Comparison of ENCODE assay signal across 12 cellular contexts in genomic region chr5:179697543-179697942, GRCh38. TPM values are rescaled to one million over a fixed set of nuclear protein-coding genes. Genes with fewer than 3 reads are reported as not detected.
DNase-seq lines count a peak whose midpoint lies in the region; ATAC-seq and TF ChIP-seq lines count a peak whose summit lies in the region.
"Not testable (repeated sequence)": the region's sequence is repeated elsewhere in the genome, so short reads cannot be mapped to it uniquely, and the experiment has no call there.
"Had no signal": no experiment of that assay in that cellular context is flagged by ENCODE, and none has a peak within 500 bp of the region (broad histone marks: within the 10 kb centered on the region; RNA-seq: fewer than 3 reads in every experiment).

No MANE protein-coding gene starts in this region.

- not testable (repeated sequence) for DNase-seq in GM06990 (ENCODE audit: extremely low read depth, insufficient read length); OCI-LY7 (ENCODE audit: low spot score); chondrocyte (ENCODE audit: low spot score); glutamatergic neuron; gastrocnemius medialis; uterus
- DNase-seq in activated T-cell treated with anti-CD3 and anti-CD28 coated beads, Interleukin-2, amount 50 U/mL, for 72 hours, result peak in 1 of 2 donors; percentile 6

- not testable (repeated sequence) for H3K27me3 ChIP-seq in GM06990 (replicated peaks; ENCODE audit: control insufficient read depth, insufficient read depth, low read length); mucosa of rectum (ENCODE audit: control insufficient read depth in 2 of 2, insufficient read depth in 2 of 2, low read length in 2 of 2); gastrocnemius medialis; uterus

- ATAC-seq in activated T-cell treated with anti-CD3 and anti-CD28 coated beads, Interleukin-2, amount 50 U/mL, for 72 hours (replicated peaks in 1 of 2); gastrocnemius medialis: not testable (repeated sequence)

- H3K36me3 ChIP-seq in GM06990 (ENCODE audit: control insufficient read depth, insufficient read depth, low read length); mucosa of rectum (ENCODE audit: control insufficient read depth in 2 of 2, insufficient read depth in 2 of 2, low read length in 2 of 2); gastrocnemius medialis; uterus: not testable (repeated sequence)
- peaks cover 34% of the 10 kb centered on the region for H3K36me3 ChIP-seq in OCI-LY7 (ENCODE audit: insufficient read depth, low read length)

- not testable (repeated sequence) for H3K27me3 Mint-ChIP-seq in activated T-cell treated with anti-CD3 and anti-CD28 coated beads, Interleukin-2, amount 50 U/mL, for 72 hours (ENCODE audit: low read depth); chondrocyte (ENCODE audit: low read depth); glutamatergic neuron (ENCODE audit: unreplicated experiment)

- BruUV-seq in OCI-LY7 (replicated peaks; lab: Mats Ljungman, UMichigan), result not testable (repeated sequence)

- H3K9ac ChIP-seq in mucosa of rectum (ENCODE audit: low read depth in 1 of 2, low read length in 2 of 2), result peak overlapping the region; percentile 84 to 86

- not testable (repeated sequence) for H3K9me3 ChIP-seq in OCI-LY7 (ENCODE audit: low read length); mucosa of rectum (ENCODE audit: control insufficient read depth in 2 of 2, low read length in 2 of 2); gastrocnemius medialis; uterus

- in situ Hi-C loops in gastrocnemius medialis (cut with MboI; ENCODE audit: low sequenced_read_pairs in 4 of 4), result not testable (repeated sequence)

- peaks cover 35% of the 10 kb centered on the region for H3K4me1 Mint-ChIP-seq in activated T-cell treated with anti-CD3 and anti-CD28 coated beads, Interleukin-2, amount 50 U/mL, for 72 hours (ENCODE audit: low read depth)
- peaks cover 33% of the 10 kb centered on the region for H3K4me1 Mint-ChIP-seq in chondrocyte (ENCODE audit: low read depth)
- peaks cover 10% of the 10 kb centered on the region for H3K4me1 Mint-ChIP-seq in glutamatergic neuron (ENCODE audit: low read depth, unreplicated experiment)

- CTCF ChIA-PET in OCI-LY7 (lab: Charles Lee; ENCODE audit: unreplicated experiment), result not testable (repeated sequence)

- intact Hi-C loops in OCI-LY7 (cut with micrococcal nuclease; ENCODE audit: unreplicated experiment); gastrocnemius medialis (cut with DNase I; ENCODE audit: low total_unique reads); uterus (cut with DNase I; ENCODE audit: low total_unique reads): not testable (repeated sequence)

- not testable (repeated sequence) for H3K9me2 ChIP-seq in OCI-LY7 (ENCODE audit: insufficient read depth, low read length)

- peak overlapping the region; percentile 78 for H3K27ac ChIP-seq in OCI-LY7 (ENCODE audit: low read depth, low read length, poor library complexity, severe bottlenecking)
- peak overlapping the region; percentile 97 for H3K27ac ChIP-seq in mucosa of rectum (ENCODE audit: low read depth in 2 of 2, low read length in 2 of 2)
- H3K27ac ChIP-seq in gastrocnemius medialis, result peak overlapping the region; percentile 93 to 99 (median 95)
- peak overlapping the region; percentile 80 to 92 for H3K27ac ChIP-seq in uterus

- peaks cover 37% of the 10 kb centered on the region for H3K79me2 ChIP-seq in OCI-LY7 (ENCODE audit: insufficient read depth, low read depth, low read length)

- H3K4me3 Mint-ChIP-seq in activated T-cell treated with anti-CD3 and anti-CD28 coated beads, Interleukin-2, amount 50 U/mL, for 72 hours, result peak overlapping the region; percentile 89 to 100
- peak overlapping the region; percentile 88 for H3K4me3 Mint-ChIP-seq in chondrocyte (ENCODE audit: unreplicated experiment)
- H3K4me3 Mint-ChIP-seq in glutamatergic neuron (ENCODE audit: unreplicated experiment), result peak overlapping the region; percentile 93

- H4K20me1 ChIP-seq in OCI-LY7 (ENCODE audit: insufficient read depth, low read length), result not testable (repeated sequence)

- peak overlapping the region; percentile 82; the same call in 1 of the 2 replicates for H2AFZ ChIP-seq in OCI-LY7 (ENCODE audit: low read length)

- peaks cover 24% of the 10 kb centered on the region for H3K4me1 ChIP-seq in OCI-LY7 (ENCODE audit: insufficient read depth, low read length, poor library complexity, severe bottlenecking)
- H3K4me1 ChIP-seq in mucosa of rectum (ENCODE audit: control insufficient read depth in 2 of 2, insufficient read depth in 2 of 2, low read length in 2 of 2), result peaks cover 18 to 20% of the 10 kb centered on the region in 2 donors
- peaks cover 21 to 24% of the 10 kb centered on the region in 2 donors for H3K4me1 ChIP-seq in gastrocnemius medialis
- H3K4me1 ChIP-seq in uterus, result not testable (repeated sequence)

- H3K4me3 ChIP-seq in GM06990 (replicated peaks; ENCODE audit: low read depth, low read length), result peak overlapping the region; percentile 83
- H3K4me3 ChIP-seq in OCI-LY7 (ENCODE audit: low read depth, low read length, poor library complexity, severe bottlenecking), result peak overlapping the region; percentile 80
- peak overlapping the region; percentile 79 to 87 for H3K4me3 ChIP-seq in mucosa of rectum (ENCODE audit: low read length in 2 of 2)
- peak overlapping the region; percentile 72 to 85 (median 82) for H3K4me3 ChIP-seq in gastrocnemius medialis
- peak overlapping the region in 1 of 2 donors; percentile 73 for H3K4me3 ChIP-seq in uterus

- TF ChIP-seq CTCF in GM06990 (IDR thresholded peaks at IDR 0.05; ENCODE audit: insufficient read depth, low read length, poor library complexity, severe bottlenecking); OCI-LY7 (conservative IDR thresholded peaks at IDR 0.05; ENCODE audit: low read length); chondrocyte (IDR thresholded peaks at IDR 0.05); glutamatergic neuron (IDR thresholded peaks at IDR 0.05; ENCODE audit: partially characterized antibody, unreplicated experiment); gastrocnemius medialis (IDR thresholded peaks at IDR 0.05 in 4 of 5, conservative IDR thresholded peaks at IDR 0.05 in 1 of 5); uterus (IDR thresholded peaks at IDR 0.05): not testable (repeated sequence)

- not testable (repeated sequence) for H3K9me3 Mint-ChIP-seq in activated T-cell treated with anti-CD3 and anti-CD28 coated beads, Interleukin-2, amount 50 U/mL, for 72 hours; chondrocyte (ENCODE audit: low read depth); glutamatergic neuron (ENCODE audit: unreplicated experiment)

- H3K4me2 ChIP-seq in OCI-LY7 (ENCODE audit: low read length), result peak overlapping the region; percentile 90

- H3K27ac Mint-ChIP-seq in activated T-cell treated with anti-CD3 and anti-CD28 coated beads, Interleukin-2, amount 50 U/mL, for 72 hours, result peak overlapping the region; percentile 100
- H3K27ac Mint-ChIP-seq in chondrocyte (ENCODE audit: unreplicated experiment) (peak overlapping the region; percentile 99), glutamatergic neuron (ENCODE audit: unreplicated experiment) (peak overlapping the region; percentile 90)

- TF ChIP-seq POLR2A in gastrocnemius medialis (IDR thresholded peaks at IDR 0.05); uterus (IDR thresholded peaks at IDR 0.05): not testable (repeated sequence)

- POLR2A ChIA-PET in OCI-LY7 (lab: Charles Lee), result interaction anchor here (0.6 to 1.9 kb wide), 10 partner anchors 16 to 157 kb away, joined by 3 to 13 read pairs (median 3); partner anchors contain the start of gene CBY3

- peaks cover 11 to 16% of the 10 kb centered on the region in 2 donors for H3K36me3 Mint-ChIP-seq in activated T-cell treated with anti-CD3 and anti-CD28 coated beads, Interleukin-2, amount 50 U/mL, for 72 hours (ENCODE audit: insufficient read depth in 2 of 2)
- H3K36me3 Mint-ChIP-seq in chondrocyte (ENCODE audit: low read depth); glutamatergic neuron (ENCODE audit: unreplicated experiment): not testable (repeated sequence)

RNA-seq across cellular contexts. Expression of gene CANX, which starts 1.2 kb away (rescaled TPM):
- total RNA-seq in OCI-LY7 (2014; rRNA removed; shearing (Covaris generic)), result 164 and 256 TPM in 2 replicates
- total RNA-seq in OCI-LY7 (2022) (412 and 451 TPM in 2 replicates), chondrocyte (695 to 849 TPM (median 699 TPM) in 3 replicates), glutamatergic neuron (ENCODE audit: unreplicated experiment) (363 TPM), gastrocnemius medialis (100 to 1,000 TPM; 141 to 306 (median 275) TPM), uterus (100 to 1,000 TPM; 155 to 550 (median 392) TPM)
- 100 to 1,000 TPM; 572 to 714 TPM for total RNA-seq in activated T-cell treated with anti-CD3 and anti-CD28 coated beads, Interleukin-2, amount 50 U/mL, for 72 hours

RNA-seq across cellular contexts. Expression of gene CBY3, which starts 16.7 kb away (rescaled TPM):
- total RNA-seq in OCI-LY7 (2014; rRNA removed; shearing (Covaris generic)), result 0.21 TPM in 1 of 2 replicates, not detected in the other
- not detected in 2 replicates for total RNA-seq in OCI-LY7 (2022)
- total RNA-seq in activated T-cell treated with anti-CD3 and anti-CD28 coated beads, Interleukin-2, amount 50 U/mL, for 72 hours, result under 1 TPM in 1 of 2 donors, not detected in 1; 0.44 TPM
- total RNA-seq in chondrocyte, result not detected in 3 replicates
- not detected for total RNA-seq in glutamatergic neuron (ENCODE audit: unreplicated experiment)
- total RNA-seq in gastrocnemius medialis, result not detected
- total RNA-seq in uterus, result not detected
- total RNA-seq: H4, HT-29, lower leg skin, SK-MEL-5 had no signal

RNA-seq across cellular contexts. Expression of gene MAML1, which starts 35.1 kb away (rescaled TPM):
- total RNA-seq in OCI-LY7 (2014; rRNA removed; shearing (Covaris generic)), result 12.1 and 17.0 TPM in 2 replicates
- total RNA-seq in OCI-LY7 (2022) (27.4 and 31.4 TPM in 2 replicates), chondrocyte (29.3 to 29.9 TPM (median 29.9 TPM) in 3 replicates), glutamatergic neuron (ENCODE audit: unreplicated experiment) (30.0 TPM), gastrocnemius medialis (10 to 100 TPM; 14.4 to 16.3 (median 15.1) TPM), uterus (10 to 100 TPM; 19.7 to 44.1 (median 21.4) TPM)
- total RNA-seq in activated T-cell treated with anti-CD3 and anti-CD28 coated beads, Interleukin-2, amount 50 U/mL, for 72 hours, result 10 to 100 TPM; 26.9 to 28.0 TPM
